27 cellular contexts compared by ENCODE assay signal in genomic region chr1:151032164-151032563, GRCh38. TPM values are rescaled to one million over a fixed set of nuclear protein-coding genes. Genes with fewer than 3 reads are reported as not detected.
DNase-seq lines count a peak whose midpoint lies in the region; ATAC-seq, FAIRE-seq and TF ChIP-seq lines count a peak whose summit lies in the region.
"Had no signal": no experiment of that assay in that cellular context is flagged by ENCODE, and none has a peak within 500 bp of the region (broad histone marks: within the 10 kb centered on the region; RNA-seq: fewer than 3 reads in every experiment).

No MANE protein-coding gene starts in this region.

- H3K23ac ChIP-seq in neuronal stem cell (ENCODE audit: low read depth, low read length, poor library complexity) = no peak overlapping the region

- H3K79me2 ChIP-seq in K562 (ENCODE audit: control insufficient read depth, insufficient read depth, low read length) = no peaks in the 10 kb centered on the region

- no peak overlapping the region for H2AK5ac ChIP-seq in neuronal stem cell (ENCODE audit: low read depth, low read length)

- H2AFZ ChIP-seq in K562 (ENCODE audit: low read depth, low read length) = no peak overlapping the region
- no peak overlapping the region for H2AFZ ChIP-seq in neuronal stem cell (ENCODE audit: low read length)

- BruUV-seq in K562 (replicated peaks; lab: Mats Ljungman, UMichigan) = no TSS peak

- H3K27me3 ChIP-seq in K562 (ENCODE audit: control insufficient read depth in 2 of 2, insufficient read depth in 2 of 2, low read length in 2 of 2) (no peaks in the 10 kb centered on the region), neuronal stem cell (ENCODE audit: control insufficient read depth in 3 of 3, insufficient read depth in 3 of 3, low read depth in 1 of 3, low read length in 3 of 3) (no peaks in the 10 kb centered on the region)
- H3K27me3 ChIP-seq: BE2C, BLaER1 had no signal

- no peaks in the 10 kb centered on the region for H3K9me1 ChIP-seq in K562 (ENCODE audit: control insufficient read depth, insufficient read depth, low read length)

- peak overlapping the region; percentile 89 for H3K14ac ChIP-seq in neuronal stem cell (ENCODE audit: low read length)

- no peaks in the 10 kb centered on the region for H4K20me1 ChIP-seq in K562 (replicated peaks; ENCODE audit: control insufficient read depth, insufficient read depth, low read length)
- H4K20me1 ChIP-seq: BLaER1 had no signal

- CTCF ChIA-PET in K562 (lab: Yijun Ruan, JAX; ENCODE audit: low intra/inter-chr PET ratio) = no interaction called here

- ATAC-seq in K562 = no peak
- ATAC-seq in Right ventricle myocardium superior (ENCODE audit: poor library complexity) = no peak
- no peak for ATAC-seq in GM19035 (IDR thresholded peaks at IDR 0.05; ENCODE audit: unreplicated experiment)
- ATAC-seq: GM12878 had no signal

- no peak overlapping the region for H3K4ac ChIP-seq in neuronal stem cell (ENCODE audit: low read length)

- no peak for TF ChIP-seq EP300 in K562 (IDR thresholded peaks at IDR 0.05; ENCODE audit: low read length)

- H4K91ac ChIP-seq in neuronal stem cell (ENCODE audit: low read depth, low read length, poor library complexity) = no peak overlapping the region

- no peak for TF ChIP-seq RAD21 in K562 (CRISPR knock-in tag; conservative IDR thresholded peaks at IDR 0.05 in 1 of 2, IDR thresholded peaks at IDR 0.05 in 1 of 2)

- H3K36me3 ChIP-seq in K562 (ENCODE audit: control insufficient read depth, insufficient read depth, low read length) = peaks cover 54% of the 10 kb centered on the region
- peaks cover 19 to 65% of the 10 kb centered on the region in 2 donors for H3K36me3 ChIP-seq in neuronal stem cell (replicated peaks in 1 of 2; ENCODE audit: control insufficient read depth in 2 of 2, insufficient read depth in 2 of 2, low read length in 2 of 2)
- H3K36me3 ChIP-seq: BE2C had no signal

- in situ Hi-C loops in K562 (cut with MboI) = no loop called here

- H4K8ac ChIP-seq in neuronal stem cell (ENCODE audit: low read depth, low read length) = no peak overlapping the region

- no peak for TF ChIP-seq POLR2A in K562 (conservative IDR thresholded peaks at IDR 0.05)

- TF ChIP-seq CTCF in K562 (IDR thresholded peaks at IDR 0.05 in 2 of 3, conservative IDR thresholded peaks at IDR 0.05 in 1 of 3; ENCODE audit: insufficient read depth in 2 of 3, low read depth in 1 of 3, low read length in 3 of 3) = no peak

- H3K9ac ChIP-seq in K562 (ENCODE audit: insufficient read depth in 1 of 2, low read depth in 2 of 2, low read length in 2 of 2) (no peak overlapping the region), neuronal stem cell (ENCODE audit: low read depth, low read length, poor library complexity) (no peak overlapping the region)
- H3K9ac ChIP-seq: BLaER1 had no signal

- WGBS in K562 (ENCODE audit: insufficient coverage, low coverage, missing lambda C conversion rate) = 94% methylated on average over 8 of the region's 8 CpGs
- WGBS in neuronal stem cell (ENCODE audit: extremely low coverage in 2 of 2, insufficient read length in 2 of 2, insufficient replicate concordance in 1 of 2), 2 donors = no CpG with 5 or more reads among the region's 8 CpGs

- H3K4me1 ChIP-seq in K562 (replicated peaks in 1 of 2; ENCODE audit: control insufficient read depth in 2 of 2, insufficient read depth in 2 of 2, low read length in 2 of 2) (no peaks in the 10 kb centered on the region; a peak in 1 of 5 replicates), neuronal stem cell (ENCODE audit: control insufficient read depth in 2 of 2, insufficient read depth in 1 of 2, low read depth in 1 of 2, low read length in 2 of 2) (no peaks in the 10 kb centered on the region)
- H3K4me1 ChIP-seq: BE2C, BLaER1 had no signal

- no peak overlapping the region for H2BK12ac ChIP-seq in neuronal stem cell (ENCODE audit: low read length)

- no peak overlapping the region for H3K27ac ChIP-seq in K562 (ENCODE audit: extremely low read depth, low read depth, low read length)
- no peak overlapping the region for H3K27ac ChIP-seq in neuronal stem cell (replicated peaks; ENCODE audit: low read length)
- H3K27ac ChIP-seq: BLaER1 had no signal

- H3K18ac ChIP-seq in neuronal stem cell (ENCODE audit: low read length) = no peak overlapping the region

- H3K4me2 ChIP-seq in K562 (ENCODE audit: insufficient read depth, low read length) = no peak overlapping the region
- H3K4me2 ChIP-seq in neuronal stem cell (ENCODE audit: insufficient read depth, low read length, poor library complexity, severe bottlenecking) = no peak overlapping the region
- H3K4me2 ChIP-seq: BLaER1 had no signal

- H3K79me1 ChIP-seq in neuronal stem cell (ENCODE audit: low read depth, low read length) = no peaks in the 10 kb centered on the region

- H3K9me3 ChIP-seq in K562 (replicated peaks; ENCODE audit: control insufficient read depth, insufficient read depth, low read depth, low read length) = no peaks in the 10 kb centered on the region
- no peaks in the 10 kb centered on the region for H3K9me3 ChIP-seq in neuronal stem cell (replicated peaks in 1 of 2; ENCODE audit: control insufficient read depth in 2 of 2, insufficient read depth in 1 of 2, low read depth in 1 of 2, low read length in 2 of 2)
- H3K9me3 ChIP-seq: BE2C, BLaER1 had no signal

- DNase-seq in K562 (ENCODE audit: extremely low read depth in 1 of 4, low spot score in 3 of 4) (no peak), neuronal stem cell (ENCODE audit: low spot score) (no peak), Right ventricle myocardium superior (no peak)
- DNase-seq: 8988T; ACHN; BE2C; C1 segment of cervical spinal cord; CD4-positive, alpha-beta memory T cell; CD4-positive, CD25-positive, alpha-beta regulatory T cell; CD8-positive, alpha-beta memory T cell; COR-L47; DMS 273 treated with DMSO at 0.1 percent for 48 hours; DMS153; DMS53; DMS79; DND-41; EL; GDM1 had no signal

- POLR2A ChIA-PET in K562 (lab: Yijun Ruan, JAX) = interaction anchor here (0.6 to 1.0 kb wide), 3 partner anchors 22 to 353 kb away, joined by 3 read pairs; no protein-coding TSS in a partner anchor

- intact Hi-C loops in K562 (cut with micrococcal nuclease) = no loop called here
- intact Hi-C loops in Right ventricle myocardium superior (cut with DNase I) = no loop called here

- no peak for FAIRE-seq in K562 (lab: Jason Lieb, UNC)
- FAIRE-seq: A204.1, GM12878, GM12892, GM18507, GM19239 had no signal

- H2BK120ac ChIP-seq in neuronal stem cell (ENCODE audit: low read depth, low read length) = no peak overlapping the region

- no peak overlapping the region for H2BK15ac ChIP-seq in neuronal stem cell (ENCODE audit: low read length)

- H3K4me3 ChIP-seq in K562 (no peak overlapping the region), neuronal stem cell (ENCODE audit: low read length in 2 of 2) (no peak overlapping the region)
- H3K4me3 ChIP-seq: BLaER1, GM12878 had no signal

- H2BK5ac ChIP-seq in neuronal stem cell (ENCODE audit: low read length) = no peak overlapping the region

RNA-seq across cellular contexts. Expression of gene BNIPL, which starts 4.2 kb away (rescaled TPM):
- total RNA-seq in K562 (2011; cell fraction: chromatin; rRNA removed; ENCODE audit: low replicate concordance) = 9.9 and 10.6 TPM in 2 replicates
- 5.3 TPM in 2 replicates for total RNA-seq in K562 (2011; cell fraction: nucleolus; rRNA removed)
- 6.0 and 10.8 TPM in 2 replicates for total RNA-seq in K562 (2011; cell fraction: nucleoplasm; rRNA removed)
- total RNA-seq in K562 (2014; rRNA removed) (0.49 and 0.68 TPM in 2 replicates), K562 (2014; rRNA removed; fragmentation: Illumina TruSeq; extraction: Trizol) (0.55 and 0.67 TPM in 2 replicates), K562 (2015; rRNA removed; fragmentation: Illumina TruSeq; extraction: Trizol) (0.54 and 0.90 TPM in 2 replicates), K562 (2021) (0.47 and 0.84 TPM in 2 replicates), Right ventricle myocardium superior (0.43 TPM)
- polyA plus RNA-seq in K562 (2011; rRNA removed) (1.3 and 2.5 TPM in 2 replicates), K562 (2014; fragmentation: Illumina TruSeq; extraction: Trizol) (0.53 and 0.98 TPM in 2 replicates), K562 (2014; fragmentation: Nextera tagmentation; extraction: Ambion mirVana) (under 1 TPM; 0.08 to 0.31 TPM), K562 (2014; rRNA removed) (0.73 and 1.4 TPM in 2 replicates)
- 0.37 and 2.3 TPM in 2 replicates for polyA plus RNA-seq in K562 (2011; cell fraction: cytosol; rRNA removed)
- 5.6 and 8.6 TPM in 2 replicates for polyA plus RNA-seq in K562 (2011; cell fraction: nucleus; rRNA removed)
- polyA plus RNA-seq in K562 (2012) = 0.44 and 1.3 TPM in 2 replicates
- polyA minus RNA-seq in K562 (2011; rRNA and poly(A)+ RNA removed) = 1.2 and 1.5 TPM in 2 replicates
- not detected in 2 replicates for polyA minus RNA-seq in K562 (2011; cell fraction: cytosol; rRNA and poly(A)+ RNA removed)
- polyA minus RNA-seq in K562 (2011; cell fraction: nucleus; rRNA and poly(A)+ RNA removed) = 0.54 and 1.6 TPM in 2 replicates
- 0.40 TPM for polyA plus RNA-seq in neuronal stem cell (2013, experiment 1 of 2)
- polyA plus RNA-seq in neuronal stem cell (2013, experiment 2 of 2) = 0.26 TPM
- total RNA-seq: G401 had no signal
- polyA plus RNA-seq: CD14-positive monocyte; CD4-positive, alpha-beta memory T cell had no signal

RNA-seq across cellular contexts. Expression of gene C1orf56, which starts 15.4 kb away (rescaled TPM):
- total RNA-seq in K562 (2011; cell fraction: chromatin; rRNA removed; ENCODE audit: low replicate concordance) = 1.2 and 1.9 TPM in 2 replicates
- total RNA-seq in K562 (2011; cell fraction: nucleolus; rRNA removed) = 1.3 and 1.4 TPM in 2 replicates
- total RNA-seq in K562 (2011; cell fraction: nucleoplasm; rRNA removed) = 1.1 and 1.5 TPM in 2 replicates
- total RNA-seq in K562 (2014; rRNA removed) = 1.2 TPM in 2 replicates
- total RNA-seq in K562 (2014; rRNA removed; fragmentation: Illumina TruSeq; extraction: Trizol) = 0.16 and 0.18 TPM in 2 replicates
- total RNA-seq in K562 (2015; rRNA removed; fragmentation: Illumina TruSeq; extraction: Trizol) = 0.49 and 1.5 TPM in 2 replicates
- total RNA-seq in K562 (2021) = 1.1 and 1.3 TPM in 2 replicates
- 0.39 and 0.74 TPM in 2 replicates for polyA plus RNA-seq in K562 (2011; rRNA removed)
- polyA plus RNA-seq in K562 (2011; cell fraction: cytosol; rRNA removed) = 0.36 and 0.46 TPM in 2 replicates
- 0.92 and 1.0 TPM in 2 replicates for polyA plus RNA-seq in K562 (2011; cell fraction: nucleus; rRNA removed)
- 2.0 and 3.5 TPM in 2 replicates for polyA plus RNA-seq in K562 (2012)
- 0.39 and 0.61 TPM in 2 replicates for polyA plus RNA-seq in K562 (2014; fragmentation: Illumina TruSeq; extraction: Trizol)
- 10 to 100 TPM in 1 of 2 experiments, 1 to 10 TPM in 1; 5.2 to 15.7 TPM for polyA plus RNA-seq in K562 (2014; fragmentation: Nextera tagmentation; extraction: Ambion mirVana)
- polyA plus RNA-seq in K562 (2014; rRNA removed) = 0.58 and 0.61 TPM in 2 replicates
- 0.21 and 0.33 TPM in 2 replicates for polyA minus RNA-seq in K562 (2011; rRNA and poly(A)+ RNA removed)
- 0.82 and 1.7 TPM in 2 replicates for polyA minus RNA-seq in K562 (2011; cell fraction: cytosol; rRNA and poly(A)+ RNA removed)
- 0.67 and 1.00 TPM in 2 replicates for polyA minus RNA-seq in K562 (2011; cell fraction: nucleus; rRNA and poly(A)+ RNA removed)
- polyA plus RNA-seq in neuronal stem cell (2013, experiment 1 of 2) = 5.0 TPM
- 5.3 TPM for polyA plus RNA-seq in neuronal stem cell (2013, experiment 2 of 2)
- total RNA-seq in Right ventricle myocardium superior = 7.3 TPM

RNA-seq across cellular contexts. Expression of gene PRUNE1, which starts 23.9 kb away (rescaled TPM):
- total RNA-seq in K562 (2011; cell fraction: chromatin; rRNA removed; ENCODE audit: low replicate concordance) = 30.9 and 35.7 TPM in 2 replicates
- 17.5 and 18.4 TPM in 2 replicates for total RNA-seq in K562 (2011; cell fraction: nucleolus; rRNA removed)
- total RNA-seq in K562 (2011; cell fraction: nucleoplasm; rRNA removed) = 26.4 and 27.8 TPM in 2 replicates
- 20.8 and 24.8 TPM in 2 replicates for total RNA-seq in K562 (2014; rRNA removed)
- 23.1 and 25.4 TPM in 2 replicates for total RNA-seq in K562 (2014; rRNA removed; fragmentation: Illumina TruSeq; extraction: Trizol)
- 23.2 and 25.4 TPM in 2 replicates for total RNA-seq in K562 (2015; rRNA removed; fragmentation: Illumina TruSeq; extraction: Trizol)
- 26.2 and 26.6 TPM in 2 replicates for total RNA-seq in K562 (2021)
- polyA plus RNA-seq in K562 (2011; rRNA removed) = 48.3 and 49.9 TPM in 2 replicates
- polyA plus RNA-seq in K562 (2011; cell fraction: cytosol; rRNA removed) = 44.2 and 59.4 TPM in 2 replicates
- polyA plus RNA-seq in K562 (2011; cell fraction: nucleus; rRNA removed) = 25.7 and 33.3 TPM in 2 replicates
- 20.7 and 32.8 TPM in 2 replicates for polyA plus RNA-seq in K562 (2012)
- 33.7 and 43.4 TPM in 2 replicates for polyA plus RNA-seq in K562 (2014; fragmentation: Illumina TruSeq; extraction: Trizol)
- 10 to 100 TPM; 16.7 to 27.7 TPM for polyA plus RNA-seq in K562 (2014; fragmentation: Nextera tagmentation; extraction: Ambion mirVana)
- polyA plus RNA-seq in K562 (2014; rRNA removed) = 26.2 and 26.7 TPM in 2 replicates
- 46.5 and 49.2 TPM in 2 replicates for polyA minus RNA-seq in K562 (2011; rRNA and poly(A)+ RNA removed)
- 21.6 and 22.0 TPM in 2 replicates for polyA minus RNA-seq in K562 (2011; cell fraction: cytosol; rRNA and poly(A)+ RNA removed)
- polyA minus RNA-seq in K562 (2011; cell fraction: nucleus; rRNA and poly(A)+ RNA removed) = 7.1 and 15.2 TPM in 2 replicates
- 28.6 TPM for polyA plus RNA-seq in neuronal stem cell (2013, experiment 1 of 2)
- polyA plus RNA-seq in neuronal stem cell (2013, experiment 2 of 2) = 28.5 TPM
- 41.3 TPM for total RNA-seq in Right ventricle myocardium superior

RNA-seq across cellular contexts. Expression of gene MINDY1, which starts 25.5 kb away (rescaled TPM):
- total RNA-seq in K562 (2011; cell fraction: chromatin; rRNA removed; ENCODE audit: low replicate concordance) = 16.9 and 36.3 TPM in 2 replicates
- 15.0 and 17.3 TPM in 2 replicates for total RNA-seq in K562 (2011; cell fraction: nucleolus; rRNA removed)
- 15.4 and 19.2 TPM in 2 replicates for total RNA-seq in K562 (2011; cell fraction: nucleoplasm; rRNA removed)
- 6.0 and 8.2 TPM in 2 replicates for total RNA-seq in K562 (2014; rRNA removed)
- 5.6 TPM in 2 replicates for total RNA-seq in K562 (2014; rRNA removed; fragmentation: Illumina TruSeq; extraction: Trizol)
- 5.9 and 6.7 TPM in 2 replicates for total RNA-seq in K562 (2015; rRNA removed; fragmentation: Illumina TruSeq; extraction: Trizol)
- total RNA-seq in K562 (2021) = 8.6 and 9.8 TPM in 2 replicates
- polyA plus RNA-seq in K562 (2011; rRNA removed) = 4.3 and 5.4 TPM in 2 replicates
- polyA plus RNA-seq in K562 (2011; cell fraction: cytosol; rRNA removed) = 5.1 and 6.6 TPM in 2 replicates
- polyA plus RNA-seq in K562 (2011; cell fraction: nucleus; rRNA removed) = 12.9 and 19.3 TPM in 2 replicates
- polyA plus RNA-seq in K562 (2012) = 7.4 and 12.9 TPM in 2 replicates
- polyA plus RNA-seq in K562 (2014; fragmentation: Illumina TruSeq; extraction: Trizol) = 9.1 and 11.0 TPM in 2 replicates
- 1 to 10 TPM in 1 of 2 experiments, under 1 TPM in 1; 0.49 to 1.4 TPM for polyA plus RNA-seq in K562 (2014; fragmentation: Nextera tagmentation; extraction: Ambion mirVana)
- 6.0 and 6.1 TPM in 2 replicates for polyA plus RNA-seq in K562 (2014; rRNA removed)
- 5.2 and 7.1 TPM in 2 replicates for polyA minus RNA-seq in K562 (2011; rRNA and poly(A)+ RNA removed)
- polyA minus RNA-seq in K562 (2011; cell fraction: cytosol; rRNA and poly(A)+ RNA removed) = 6.5 and 7.9 TPM in 2 replicates
- polyA minus RNA-seq in K562 (2011; cell fraction: nucleus; rRNA and poly(A)+ RNA removed) = 4.6 and 4.8 TPM in 2 replicates
- 11.7 TPM for polyA plus RNA-seq in neuronal stem cell (2013, experiment 1 of 2)
- 11.9 TPM for polyA plus RNA-seq in neuronal stem cell (2013, experiment 2 of 2)
- total RNA-seq in Right ventricle myocardium superior = 41.6 TPM

RNA-seq across cellular contexts. Expression of gene CDC42SE1, which starts 27.3 kb away (rescaled TPM):
- 163 and 207 TPM in 2 replicates for total RNA-seq in K562 (2011; cell fraction: chromatin; rRNA removed; ENCODE audit: low replicate concordance)
- total RNA-seq in K562 (2011; cell fraction: nucleolus; rRNA removed) = 124 and 125 TPM in 2 replicates
- total RNA-seq in K562 (2011; cell fraction: nucleoplasm; rRNA removed) = 200 and 254 TPM in 2 replicates
- total RNA-seq in K562 (2014; rRNA removed) (89.9 and 103 TPM in 2 replicates), K562 (2014; rRNA removed; fragmentation: Illumina TruSeq; extraction: Trizol) (130 and 143 TPM in 2 replicates), K562 (2015; rRNA removed; fragmentation: Illumina TruSeq; extraction: Trizol) (108 and 113 TPM in 2 replicates), K562 (2021) (124 and 133 TPM in 2 replicates), Right ventricle myocardium superior (24.3 TPM)
- polyA plus RNA-seq in K562 (2011; rRNA removed) (189 and 227 TPM in 2 replicates), K562 (2014; fragmentation: Illumina TruSeq; extraction: Trizol) (137 and 146 TPM in 2 replicates), K562 (2014; fragmentation: Nextera tagmentation; extraction: Ambion mirVana) (100 to 1,000 TPM in 1 of 2 experiments, 10 to 100 TPM in 1; 78.1 to 114 TPM), K562 (2014; rRNA removed) (86.8 and 104 TPM in 2 replicates)
- 79.0 and 159 TPM in 2 replicates for polyA plus RNA-seq in K562 (2011; cell fraction: cytosol; rRNA removed)
- 404 and 579 TPM in 2 replicates for polyA plus RNA-seq in K562 (2011; cell fraction: nucleus; rRNA removed)
- polyA plus RNA-seq in K562 (2012) = 87.3 and 116 TPM in 2 replicates
- polyA minus RNA-seq in K562 (2011; rRNA and poly(A)+ RNA removed) = 173 and 193 TPM in 2 replicates
- polyA minus RNA-seq in K562 (2011; cell fraction: cytosol; rRNA and poly(A)+ RNA removed) = 75.4 and 77.3 TPM in 2 replicates
- polyA minus RNA-seq in K562 (2011; cell fraction: nucleus; rRNA and poly(A)+ RNA removed) = 57.4 and 102 TPM in 2 replicates
- polyA plus RNA-seq in neuronal stem cell (2013, experiment 1 of 2) = 43.2 TPM
- polyA plus RNA-seq in neuronal stem cell (2013, experiment 2 of 2) = 42.9 TPM
